8 cellular contexts compared by ENCODE assay signal in the genomic region with DNA sequence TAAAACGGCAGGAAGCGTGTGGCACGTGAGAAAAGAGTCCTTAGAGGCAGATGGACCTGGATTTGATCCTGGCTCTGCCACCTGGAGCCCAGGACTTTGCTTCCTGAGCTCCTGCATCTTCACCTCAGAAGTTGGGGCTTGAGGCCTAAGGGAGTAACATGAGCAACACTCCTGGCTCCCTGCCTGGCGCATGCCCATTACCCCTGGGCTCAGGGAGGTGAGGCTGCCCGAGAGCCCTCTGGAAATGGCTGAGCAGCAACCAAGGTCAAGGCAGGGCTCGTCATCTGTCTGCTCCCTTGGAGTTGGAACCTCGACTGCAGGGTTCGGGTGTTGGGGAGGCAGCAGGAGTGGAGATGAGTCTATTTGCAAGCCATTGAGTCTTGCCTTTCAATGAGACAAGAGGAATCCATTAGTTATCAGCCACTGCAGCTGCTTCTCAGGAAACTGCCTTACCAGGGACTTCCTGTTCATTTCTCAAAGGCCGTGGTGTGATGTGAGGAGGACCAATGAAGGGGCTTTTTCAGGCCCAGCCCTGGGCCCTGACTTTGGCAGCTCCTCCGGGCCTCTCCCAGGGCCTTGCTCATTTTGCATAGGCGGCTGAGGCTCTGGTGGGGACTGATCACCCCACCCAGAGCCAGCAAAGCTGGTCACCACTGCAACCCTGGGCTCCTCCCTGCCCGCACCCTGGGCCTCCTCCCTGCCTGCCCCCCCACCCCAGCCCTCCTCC. TPM values are rescaled to one million over a fixed set of nuclear protein-coding genes. Genes with fewer than 3 reads are reported as not detected.
DNase-seq lines count a peak whose midpoint lies in the region; TF ChIP-seq lines count a peak whose summit lies in the region.

No MANE protein-coding gene starts in this region.

- no peaks in the 10 kb centered on the region for H3K9me3 Mint-ChIP-seq in HFFc6
- no peaks in the 10 kb centered on the region for H3K9me3 Mint-ChIP-seq in activated CD4-positive, alpha-beta T cell treated with anti-CD3 and anti-CD28 coated beads, Interleukin-2, amount 10 ng/mL, durations not matched to agents 7 days and 5 days

- TF ChIP-seq CTCF in HFFc6 (IDR thresholded peaks at IDR 0.05), result no peak
- no peak for TF ChIP-seq CTCF in ovary (IDR thresholded peaks at IDR 0.05)

- H3K4me3 Mint-ChIP-seq in HFFc6, result no peak overlapping the region
- peak overlapping the region; percentile 57 for H3K4me3 Mint-ChIP-seq in activated CD4-positive, alpha-beta T cell treated with anti-CD3 and anti-CD28 coated beads, Interleukin-2, amount 10 ng/mL, durations not matched to agents 7 days and 5 days

- peaks cover 4% of the 10 kb centered on the region for H3K27me3 Mint-ChIP-seq in HFFc6 (ENCODE audit: insufficient read depth)
- no peaks in the 10 kb centered on the region for H3K27me3 Mint-ChIP-seq in activated CD4-positive, alpha-beta T cell treated with anti-CD3 and anti-CD28 coated beads, Interleukin-2, amount 10 ng/mL, durations not matched to agents 7 days and 5 days

- H3K4me1 Mint-ChIP-seq in HFFc6 (ENCODE audit: low read depth), result peaks cover 43% of the 10 kb centered on the region
- peaks cover 65% of the 10 kb centered on the region for H3K4me1 Mint-ChIP-seq in activated CD4-positive, alpha-beta T cell treated with anti-CD3 and anti-CD28 coated beads, Interleukin-2, amount 10 ng/mL, durations not matched to agents 7 days and 5 days

- POLR2A ChIA-PET in activated CD4-positive, alpha-beta T cell treated with anti-CD3 and anti-CD28 coated beads, Interleukin-2, amount 10 ng/mL, durations not matched to agents 7 days and 5 days (lab: Charles Lee), result interaction anchor here (1.5 kb wide), 1 partner anchor 19 kb away, joined by 6 read pairs; no protein-coding TSS in a partner anchor

- H3K9me3 ChIP-seq in ovary, result no peaks in the 10 kb centered on the region

- DNase-seq in activated T-cell treated with anti-CD3 and anti-CD28 coated beads for 48 hours (ENCODE audit: low read depth) (peak; percentile 42), activated T-cell treated with anti-CD3 and anti-CD28 coated beads for 4 hours (no peak), HFFc6 (no peak), NAMALWA (ENCODE audit: low spot score) (peak; percentile 89), fibroblast of peridontal ligament (ENCODE audit: extremely low read depth) (peak; percentile 53), ovary (peak in 4 of 5 donors; percentile 49 to 60 (median 53)), DMS114 treated with DMSO at 0.1 percent for 48 hours (lab: John Stamatoyannopoulos, UW; ENCODE audit: unreplicated experiment) (no peak)
- DNase-seq in activated CD4-positive, alpha-beta T cell treated with anti-CD3 and anti-CD28 coated beads, Interleukin-2, amount 10 ng/mL, durations not matched to agents 7 days and 5 days, result peak; percentile 82

- H3K27me3 ChIP-seq in ovary, result no peaks in the 10 kb centered on the region

- no peak overlapping the region for H3K4me3 ChIP-seq in ovary

- H3K36me3 ChIP-seq in ovary, result no peaks in the 10 kb centered on the region

- H3K27ac ChIP-seq in ovary, result peak overlapping the region; percentile 34 to 45

- no peak for TF ChIP-seq POLR2A in ovary (IDR thresholded peaks at IDR 0.05)

- intact Hi-C loops in ovary (cut with DNase I), result no loop called here

- H3K27ac Mint-ChIP-seq in HFFc6, result peak overlapping the region; percentile 21; the same call in 1 of the 2 replicates
- peak overlapping the region; percentile 97 for H3K27ac Mint-ChIP-seq in activated CD4-positive, alpha-beta T cell treated with anti-CD3 and anti-CD28 coated beads, Interleukin-2, amount 10 ng/mL, durations not matched to agents 7 days and 5 days

- CTCF ChIA-PET in activated CD4-positive, alpha-beta T cell treated with anti-CD3 and anti-CD28 coated beads, Interleukin-2, amount 10 ng/mL, durations not matched to agents 7 days and 5 days (lab: Charles Lee), result interaction anchor here (0.9 to 2.2 kb wide), 6 partner anchors 10 to 274 kb away, joined by 3 to 9 read pairs (median 4); partner anchors contain the start of genes FEN1 and TMEM258

- H3K36me3 Mint-ChIP-seq in HFFc6 (ENCODE audit: low read depth), result peaks cover 9% of the 10 kb centered on the region; the same call in 1 of the 2 replicates
- H3K36me3 Mint-ChIP-seq in activated CD4-positive, alpha-beta T cell treated with anti-CD3 and anti-CD28 coated beads, Interleukin-2, amount 10 ng/mL, durations not matched to agents 7 days and 5 days (ENCODE audit: low read depth), result peaks cover 40% of the 10 kb centered on the region

- WGBS in ovary, 3 donors, result 40 to 47% (median 41%) methylated on average over 12 of the region's 12 CpGs

- peaks cover 12% of the 10 kb centered on the region for H3K4me1 ChIP-seq in ovary (ENCODE audit: insufficient read depth)

- no peak for TF ChIP-seq EP300 in ovary (IDR thresholded peaks at IDR 0.05)

RNA-seq across cellular contexts. Expression of gene FADS2, which starts 6.3 kb away (rescaled TPM):
- 100 to 1,000 TPM in 1 of 6 experiments, 10 to 100 TPM in 5; 56.0 to 105 (median 81.1) TPM for total RNA-seq in HFFc6 (2021; fragmentation: NEBNext Ultra II Directional; extraction: Animal tissue kit (Norgen Biotek cat#: 25700))
- total RNA-seq in activated CD4-positive, alpha-beta T cell treated with anti-CD3 and anti-CD28 coated beads, Interleukin-2, amount 10 ng/mL, durations not matched to agents 7 days and 5 days, result 100 to 1,000 TPM; 128 to 135 TPM
- 100 to 1,000 TPM in 1 of 7 donors, 10 to 100 TPM in 4, 1 to 10 TPM in 2; 6.3 to 298 (median 26.2) TPM for total RNA-seq in ovary
- polyA plus RNA-seq in ovary, result 10 to 100 TPM; 20.6 to 96.9 TPM

RNA-seq across cellular contexts. Expression of gene FADS1, which starts 17.6 kb away (rescaled TPM):
- 10 to 100 TPM; 25.9 to 39.1 (median 36.4) TPM for total RNA-seq in HFFc6 (2021; fragmentation: NEBNext Ultra II Directional; extraction: Animal tissue kit (Norgen Biotek cat#: 25700))
- 10 to 100 TPM; 25.7 to 27.1 TPM for total RNA-seq in activated CD4-positive, alpha-beta T cell treated with anti-CD3 and anti-CD28 coated beads, Interleukin-2, amount 10 ng/mL, durations not matched to agents 7 days and 5 days
- 100 to 1,000 TPM in 1 of 7 donors, 10 to 100 TPM in 6; 16.2 to 242 (median 53.7) TPM for total RNA-seq in ovary
- 10 to 100 TPM; 20.1 to 45.3 TPM for polyA plus RNA-seq in ovary

RNA-seq across cellular contexts. Expression of gene FEN1, which starts 41.7 kb away (rescaled TPM):
- 10 to 100 TPM; 25.6 to 45.6 (median 37.4) TPM for total RNA-seq in HFFc6 (2021; fragmentation: NEBNext Ultra II Directional; extraction: Animal tissue kit (Norgen Biotek cat#: 25700))
- total RNA-seq in activated CD4-positive, alpha-beta T cell treated with anti-CD3 and anti-CD28 coated beads, Interleukin-2, amount 10 ng/mL, durations not matched to agents 7 days and 5 days, result 100 to 1,000 TPM in 1 of 2 experiments, 10 to 100 TPM in 1; 98.6 to 118 TPM
- total RNA-seq in ovary, result 1 to 10 TPM; 3.7 to 8.6 (median 5.2) TPM
- 1 to 10 TPM; 4.4 to 4.7 TPM for polyA plus RNA-seq in ovary

RNA-seq across cellular contexts. Expression of gene TMEM258, which starts 42.0 kb away (rescaled TPM):
- total RNA-seq in HFFc6 (2021; fragmentation: NEBNext Ultra II Directional; extraction: Animal tissue kit (Norgen Biotek cat#: 25700)), result 100 to 1,000 TPM; 134 to 173 (median 145) TPM
- 100 to 1,000 TPM; 154 to 160 TPM for total RNA-seq in activated CD4-positive, alpha-beta T cell treated with anti-CD3 and anti-CD28 coated beads, Interleukin-2, amount 10 ng/mL, durations not matched to agents 7 days and 5 days
- 100 to 1,000 TPM in 5 of 7 donors, 10 to 100 TPM in 2; 32.2 to 131 (median 117) TPM for total RNA-seq in ovary
- polyA plus RNA-seq in ovary, result 100 to 1,000 TPM; 170 to 192 TPM

RNA-seq across cellular contexts. Expression of gene FADS3, which starts 56.9 kb away (rescaled TPM):
- 100 to 1,000 TPM; 126 to 161 (median 137) TPM for total RNA-seq in HFFc6 (2021; fragmentation: NEBNext Ultra II Directional; extraction: Animal tissue kit (Norgen Biotek cat#: 25700))
- total RNA-seq in activated CD4-positive, alpha-beta T cell treated with anti-CD3 and anti-CD28 coated beads, Interleukin-2, amount 10 ng/mL, durations not matched to agents 7 days and 5 days, result 1 to 10 TPM; 2.9 to 3.7 TPM
- total RNA-seq in ovary, result 10 to 100 TPM; 21.9 to 85.8 (median 41.3) TPM
- 10 to 100 TPM; 10.6 to 52.3 TPM for polyA plus RNA-seq in ovary

Comparison
In these comparisons a context has a peak if more than half of its experiments do, and no peak if none do; other contexts are left out.
1. DNase-seq: peak in activated T-cell treated with anti-CD3 and anti-CD28 coated beads for 48 hours (single experiment), NAMALWA (single experiment), activated CD4-positive, alpha-beta T cell treated with anti-CD3 and anti-CD28 coated beads, Interleukin-2, amount 10 ng/mL, durations not matched to agents 7 days and 5 days (single experiment), fibroblast of peridontal ligament (single experiment) and ovary (4 of 5); none in activated T-cell treated with anti-CD3 and anti-CD28 coated beads for 4 hours (single experiment), HFFc6 (single experiment) and DMS114 treated with DMSO at 0.1 percent for 48 hours (single experiment).